In the genomic region with DNA sequence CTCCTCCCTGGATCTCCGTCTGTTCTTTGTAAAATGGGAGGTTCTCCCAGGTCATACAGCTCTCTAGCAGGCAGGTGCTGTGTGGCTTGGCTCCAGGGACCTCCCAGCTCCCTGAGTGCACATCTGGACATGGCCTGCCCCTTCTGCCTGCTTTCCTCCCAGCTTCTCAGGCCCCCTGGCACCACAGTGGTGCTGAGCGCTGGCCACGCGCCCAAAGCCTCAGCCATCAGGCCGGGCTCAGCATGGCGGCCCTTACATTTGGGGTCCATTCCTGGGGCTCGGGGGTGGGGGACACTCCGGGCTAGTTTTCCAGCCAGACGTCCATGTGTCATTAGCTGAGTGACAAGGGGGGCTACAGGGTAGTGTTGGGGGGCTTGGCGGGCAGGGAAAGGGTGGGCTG, we compare ENCODE assay signal across 9 cellular contexts.
"Had no signal": no experiment of that assay in that cellular context is flagged by ENCODE, and none has a peak within 500 bp of the region (broad histone marks: within the 10 kb centered on the region; RNA-seq: fewer than 3 reads in every experiment).

No MANE protein-coding gene starts in this region.

- H3K4me3 ChIP-seq: body of pancreas, right atrium auricular region, transverse colon, vagina had no signal

- H3K27ac Mint-ChIP-seq: activated CD4-positive, alpha-beta memory T cell treated with anti-CD3 and anti-CD28 coated beads, Interleukin-2, amount 10 ng/mL, durations not matched to agents 7 days and 5 days; activated naive CD8-positive, alpha-beta T cell; dendritic cell treated with granulocyte-macrophage colony-stimulating factor and Interleukin-4, amounts not matched to agents 40 ng/mL and 50 ng/mL, for 4 days; effector memory CD8-positive, alpha-beta T cell; nephron had no signal

- H3K4me1 Mint-ChIP-seq: nephron had no signal

- H3K36me3 ChIP-seq: right atrium auricular region, transverse colon, vagina had no signal

- H3K4me3 Mint-ChIP-seq: activated CD4-positive, alpha-beta memory T cell treated with anti-CD3 and anti-CD28 coated beads, Interleukin-2, amount 10 ng/mL, durations not matched to agents 7 days and 5 days; activated naive CD8-positive, alpha-beta T cell; dendritic cell treated with granulocyte-macrophage colony-stimulating factor and Interleukin-4, amounts not matched to agents 40 ng/mL and 50 ng/mL, for 4 days; nephron had no signal

- H3K9me3 Mint-ChIP-seq: activated CD4-positive, alpha-beta memory T cell treated with anti-CD3 and anti-CD28 coated beads, Interleukin-2, amount 10 ng/mL, durations not matched to agents 7 days and 5 days; dendritic cell treated with granulocyte-macrophage colony-stimulating factor and Interleukin-4, amounts not matched to agents 40 ng/mL and 50 ng/mL, for 4 days; effector memory CD8-positive, alpha-beta T cell; nephron had no signal

- H3K27me3 ChIP-seq: body of pancreas, right atrium auricular region, vagina had no signal

- H3K9me3 ChIP-seq: body of pancreas, right atrium auricular region, transverse colon, vagina had no signal

- H3K36me3 Mint-ChIP-seq: activated naive CD8-positive, alpha-beta T cell had no signal

- H3K27ac ChIP-seq: body of pancreas, right atrium auricular region, transverse colon, vagina had no signal
